ENCODE assay signal across 13 cellular contexts in the genomic region with DNA sequence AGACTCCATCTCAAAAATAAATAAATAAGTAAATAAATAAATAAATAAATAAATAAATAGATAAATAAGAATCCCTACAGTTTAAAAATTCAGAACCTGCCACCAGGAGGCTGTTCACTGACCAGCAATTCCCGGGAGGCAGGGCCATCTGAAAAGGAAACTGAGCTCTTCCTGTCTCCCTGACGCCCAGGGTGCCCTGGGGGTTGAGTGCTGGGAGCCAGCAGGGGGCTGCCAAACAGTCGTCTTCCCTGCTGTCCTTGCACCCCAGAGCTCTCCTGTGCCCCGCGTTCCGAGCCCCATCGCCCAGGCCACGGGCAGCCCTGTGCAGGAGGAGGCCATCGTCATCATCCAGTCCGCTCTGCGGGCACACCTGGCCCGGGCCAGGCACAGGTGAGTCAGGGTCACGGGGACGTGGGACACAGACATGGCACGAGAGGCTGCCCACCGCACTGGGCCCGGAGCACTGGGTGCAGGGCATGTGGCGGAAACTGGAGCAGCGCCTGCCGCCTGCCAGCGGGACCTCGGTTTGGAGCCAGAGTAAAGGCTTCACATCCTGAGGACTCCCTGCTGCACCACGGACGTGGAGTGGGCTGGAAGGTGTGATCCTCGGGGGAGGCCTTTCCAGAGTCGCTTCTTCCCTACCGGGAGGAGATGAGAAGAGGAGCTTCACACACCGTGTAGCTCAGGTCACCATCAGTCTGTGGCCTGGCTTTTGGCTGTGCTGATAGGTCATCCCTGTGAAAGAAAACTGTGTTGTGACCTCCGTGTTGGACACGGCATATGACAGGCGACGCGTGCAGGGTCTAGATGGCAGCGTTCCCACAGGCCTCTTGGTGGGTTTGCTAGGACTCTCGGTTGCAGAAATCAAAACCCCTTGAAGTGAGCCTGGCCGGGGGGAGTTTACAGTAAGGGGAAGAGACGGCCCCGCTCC.
"Had no signal": no experiment of that assay in that cellular context is flagged by ENCODE, and none has a peak within 500 bp of the region (broad histone marks: within the 10 kb centered on the region; RNA-seq: fewer than 3 reads in every experiment).

No MANE protein-coding gene starts in this region.

- H3K9me3 ChIP-seq: pancreas, SJSA1, thoracic aorta had no signal

- H3K4me3 ChIP-seq: pancreas, SJSA1 had no signal

- H3K27me3 ChIP-seq: pancreas, SJSA1 had no signal

- H3K27ac Mint-ChIP-seq: activated naive CD4-positive, alpha-beta T cell treated with anti-CD3 and anti-CD28 coated beads for 36 hours; activated T-helper 17 cell treated with anti-CD3 and anti-CD28 coated beads, Interleukin-2, amount 50 U/mL, for 72 hours; stimulated activated naive CD8-positive, alpha-beta T cell treated with anti-CD3 and anti-CD28 coated beads, Interleukin-15, amount 100 ng/mL, for 72 hours had no signal

- H3K9me3 Mint-ChIP-seq: activated naive CD4-positive, alpha-beta T cell treated with anti-CD3 and anti-CD28 coated beads for 36 hours; activated T-helper 17 cell treated with anti-CD3 and anti-CD28 coated beads, Interleukin-2, amount 50 U/mL, for 72 hours; neural crest cell; stimulated activated naive CD8-positive, alpha-beta T cell treated with anti-CD3 and anti-CD28 coated beads, Interleukin-15, amount 100 ng/mL, for 72 hours had no signal

- H3K4me1 ChIP-seq: pancreas, SJSA1 had no signal

- H3K27me3 Mint-ChIP-seq: activated T-helper 17 cell treated with anti-CD3 and anti-CD28 coated beads, Interleukin-2, amount 50 U/mL, for 72 hours; stimulated activated naive CD8-positive, alpha-beta T cell treated with anti-CD3 and anti-CD28 coated beads, Interleukin-15, amount 100 ng/mL, for 72 hours had no signal

- H3K27ac ChIP-seq: pancreas, SJSA1, VCaP had no signal

- ATAC-seq: activated T-helper 17 cell treated with anti-CD3 and anti-CD28 coated beads, Interleukin-2, amount 50 U/mL, for 72 hours; pancreas; stimulated activated naive CD8-positive, alpha-beta T cell treated with anti-CD3 and anti-CD28 coated beads, Interleukin-15, amount 100 ng/mL, for 72 hours had no signal

- DNase-seq: activated CD4-positive, alpha-beta T cell treated with anti-CD3 and anti-CD28 coated beads for 4 hours; activated naive CD4-positive, alpha-beta T cell treated with anti-CD3 and anti-CD28 coated beads for 36 hours; central memory CD4-positive, alpha-beta T cell; pancreas; stimulated activated CD4-positive, alpha-beta T cell treated with anti-CD3 and anti-CD28 coated beads, Interleukin-15, amount 100 ng/mL, for 24 hours; stimulated activated CD4-positive, alpha-beta T cell treated with anti-CD3 and anti-CD28 coated beads, Interleukin-4, amount 100 ng/mL, for 24 hours; stimulated activated naive CD8-positive, alpha-beta T cell treated with anti-CD3 and anti-CD28 coated beads, Interleukin-15, amount 100 ng/mL, for 72 hours; T1000 had no signal

- H3K4me3 Mint-ChIP-seq: activated naive CD4-positive, alpha-beta T cell treated with anti-CD3 and anti-CD28 coated beads for 36 hours; activated T-helper 17 cell treated with anti-CD3 and anti-CD28 coated beads, Interleukin-2, amount 50 U/mL, for 72 hours; neural crest cell; stimulated activated naive CD8-positive, alpha-beta T cell treated with anti-CD3 and anti-CD28 coated beads, Interleukin-15, amount 100 ng/mL, for 72 hours had no signal

- H3K4me1 Mint-ChIP-seq: activated T-helper 17 cell treated with anti-CD3 and anti-CD28 coated beads, Interleukin-2, amount 50 U/mL, for 72 hours had no signal

- H3K36me3 ChIP-seq: SJSA1, thoracic aorta had no signal
